ENCODE assay signal across 1 cellular context in genomic region chr16:4936991-4937781, GRCh38.
TF ChIP-seq lines count a peak whose summit lies in the region.

A gene with protein sequence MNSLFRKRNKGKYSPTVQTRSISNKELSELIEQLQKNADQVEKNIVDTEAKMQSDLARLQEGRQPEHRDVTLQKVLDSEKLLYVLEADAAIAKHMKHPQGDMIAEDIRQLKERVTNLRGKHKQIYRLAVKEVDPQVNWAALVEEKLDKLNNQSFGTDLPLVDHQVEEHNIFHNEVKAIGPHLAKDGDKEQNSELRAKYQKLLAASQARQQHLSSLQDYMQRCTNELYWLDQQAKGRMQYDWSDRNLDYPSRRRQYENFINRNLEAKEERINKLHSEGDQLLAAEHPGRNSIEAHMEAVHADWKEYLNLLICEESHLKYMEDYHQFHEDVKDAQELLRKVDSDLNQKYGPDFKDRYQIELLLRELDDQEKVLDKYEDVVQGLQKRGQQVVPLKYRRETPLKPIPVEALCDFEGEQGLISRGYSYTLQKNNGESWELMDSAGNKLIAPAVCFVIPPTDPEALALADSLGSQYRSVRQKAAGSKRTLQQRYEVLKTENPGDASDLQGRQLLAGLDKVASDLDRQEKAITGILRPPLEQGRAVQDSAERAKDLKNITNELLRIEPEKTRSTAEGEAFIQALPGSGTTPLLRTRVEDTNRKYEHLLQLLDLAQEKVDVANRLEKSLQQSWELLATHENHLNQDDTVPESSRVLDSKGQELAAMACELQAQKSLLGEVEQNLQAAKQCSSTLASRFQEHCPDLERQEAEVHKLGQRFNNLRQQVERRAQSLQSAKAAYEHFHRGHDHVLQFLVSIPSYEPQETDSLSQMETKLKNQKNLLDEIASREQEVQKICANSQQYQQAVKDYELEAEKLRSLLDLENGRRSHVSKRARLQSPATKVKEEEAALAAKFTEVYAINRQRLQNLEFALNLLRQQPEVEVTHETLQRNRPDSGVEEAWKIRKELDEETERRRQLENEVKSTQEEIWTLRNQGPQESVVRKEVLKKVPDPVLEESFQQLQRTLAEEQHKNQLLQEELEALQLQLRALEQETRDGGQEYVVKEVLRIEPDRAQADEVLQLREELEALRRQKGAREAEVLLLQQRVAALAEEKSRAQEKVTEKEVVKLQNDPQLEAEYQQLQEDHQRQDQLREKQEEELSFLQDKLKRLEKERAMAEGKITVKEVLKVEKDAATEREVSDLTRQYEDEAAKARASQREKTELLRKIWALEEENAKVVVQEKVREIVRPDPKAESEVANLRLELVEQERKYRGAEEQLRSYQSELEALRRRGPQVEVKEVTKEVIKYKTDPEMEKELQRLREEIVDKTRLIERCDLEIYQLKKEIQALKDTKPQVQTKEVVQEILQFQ (N-terminal part only) (minus strand): TSS chr16:4937148. CDS start chr16:4937045, 103 bp downstream.

TF ChIP-seq in GM23338, 12 proteins besides CTCF, POLR2A, EP300 and RAD21 (continued from another document):
- TF ChIP-seq ZNF462 (CRISPR knock-in tag; IDR thresholded peaks at IDR 0.05), result no peak
